ENCODE assay signal across 9 cellular contexts in genomic region chr3:48563382-48563918, GRCh38. TPM values are rescaled to one million over a fixed set of nuclear protein-coding genes. Genes with fewer than 3 reads are reported as not detected.
DNase-seq lines count a peak whose midpoint lies in the region; ATAC-seq, FAIRE-seq and TF ChIP-seq lines count a peak whose summit lies in the region.
"Had no signal": no experiment of that assay in that cellular context is flagged by ENCODE, and none has a peak within 500 bp of the region (broad histone marks: within the 10 kb centered on the region; RNA-seq: fewer than 3 reads in every experiment).

Gene UCN2 (minus strand): TSS chr3:48563781. CDS start chr3:48563124, 657 bp downstream.

- H4K20me1 ChIP-seq in PC-9 (ENCODE audit: insufficient read depth), result no peaks in the 10 kb centered on the region

- H3K4me2 ChIP-seq in PC-9, result peak within 1 kb of the TSS; percentile 16; the same call in 1 of the 2 replicates

- FAIRE-seq in H54 (lab: Jason Lieb, UNC), result no peak

- no peak within 1 kb of the TSS for H2AFZ ChIP-seq in PC-9

- H3F3A ChIP-seq in PC-9 (ENCODE audit: insufficient read depth, low read depth), result peaks cover 11% of the 10 kb centered on the region; the same call in 1 of the 2 replicates

- ATAC-seq in aorta (ENCODE audit: low FRiP score), result no peak

- CTCF ChIA-PET in PC-9 (lab: Charles Lee), result no interaction called here

- no peak for TF ChIP-seq EP300 in ovary (IDR thresholded peaks at IDR 0.05)

- no peaks in the 10 kb centered on the region for H3K9me3 Mint-ChIP-seq in progenitor cell of endocrine pancreas (ENCODE audit: low read depth)
- H3K9me3 Mint-ChIP-seq: T-helper 2 cell treated with Interferon-gamma antibody and Interleukin-4, amounts not matched to agents 5 μg/mL and 100 μg/mL, for 36 hours had no signal

- no peaks in the 10 kb centered on the region for H3K9me2 ChIP-seq in PC-9 (ENCODE audit: insufficient read depth)

- no peaks in the 10 kb centered on the region for H3K27me3 ChIP-seq in PC-9 (ENCODE audit: insufficient read depth, low read depth)
- H3K27me3 ChIP-seq in ectodermal cell (ENCODE audit: control insufficient read depth, insufficient read depth, low read length, poor library complexity, severe bottlenecking), result no peaks in the 10 kb centered on the region
- H3K27me3 ChIP-seq in ovary, result no peaks in the 10 kb centered on the region
- no peaks in the 10 kb centered on the region for H3K27me3 ChIP-seq in aorta (ENCODE audit: control insufficient read depth in 1 of 2, insufficient read depth in 2 of 2, low read length in 1 of 2)

- TF ChIP-seq POLR2A in H54 (IDR thresholded peaks at IDR 0.05; ENCODE audit: low read depth, low read length) (no peak), ovary (IDR thresholded peaks at IDR 0.05) (no peak)

- no peaks in the 10 kb centered on the region for H3K79me2 ChIP-seq in PC-9 (ENCODE audit: low read depth)

- no peak within 1 kb of the TSS for H3K4me3 Mint-ChIP-seq in progenitor cell of endocrine pancreas (ENCODE audit: low read depth)
- H3K4me3 Mint-ChIP-seq: T-helper 2 cell treated with Interferon-gamma antibody and Interleukin-4, amounts not matched to agents 5 μg/mL and 100 μg/mL, for 36 hours had no signal

- peaks cover 9% of the 10 kb centered on the region for H3K4me1 Mint-ChIP-seq in progenitor cell of endocrine pancreas (ENCODE audit: low read depth)

- intact Hi-C loops in PC-9 (cut with micrococcal nuclease; ENCODE audit: unreplicated experiment), result no loop called here
- intact Hi-C loops in ovary (cut with DNase I), result no loop called here
- intact Hi-C loops in aorta (cut with DNase I), result no loop called here

- no peaks in the 10 kb centered on the region for H3K36me3 Mint-ChIP-seq in progenitor cell of endocrine pancreas (ENCODE audit: insufficient read depth)

- H3K9me3 ChIP-seq in PC-9 (ENCODE audit: insufficient read depth, low read depth) (no peaks in the 10 kb centered on the region), ectodermal cell (ENCODE audit: control insufficient read depth, low read length) (no peaks in the 10 kb centered on the region), ovary (no peaks in the 10 kb centered on the region), aorta (ENCODE audit: control insufficient read depth, low read length) (no peaks in the 10 kb centered on the region)

- 64 to 67% methylated on average over 6 of the region's 6 CpGs for WGBS in ectodermal cell, 2 experiments
- WGBS in ovary, 3 donors, result 63 to 76% (median 69%) methylated on average over 6 of the region's 6 CpGs
- WGBS in aorta, 2 donors, result 76 to 77% methylated on average over 6 of the region's 6 CpGs

- H3K27ac ChIP-seq in PC-9 (no peak within 1 kb of the TSS), ectodermal cell (ENCODE audit: insufficient read depth, low read depth, low read length, poor library complexity, severe bottlenecking) (peak within 1 kb of the TSS; percentile 65), ovary (no peak within 1 kb of the TSS), aorta (ENCODE audit: low read depth in 1 of 2, low read length in 2 of 2) (no peak within 1 kb of the TSS)

- peak within 1 kb of the TSS; percentile 39 for H3K27ac Mint-ChIP-seq in progenitor cell of endocrine pancreas
- H3K27ac Mint-ChIP-seq: T-helper 2 cell treated with Interferon-gamma antibody and Interleukin-4, amounts not matched to agents 5 μg/mL and 100 μg/mL, for 36 hours had no signal

- POLR2A ChIA-PET in PC-9 (lab: Charles Lee; ENCODE audit: unreplicated experiment), result no interaction called here

- H3K4me1 ChIP-seq in PC-9 (replicated peaks; ENCODE audit: insufficient read depth) (peaks cover 13% of the 10 kb centered on the region), ectodermal cell (ENCODE audit: control insufficient read depth, insufficient read depth, low read length) (peaks cover 33% of the 10 kb centered on the region), ovary (ENCODE audit: insufficient read depth) (peaks cover 7% of the 10 kb centered on the region), aorta (ENCODE audit: control insufficient read depth in 1 of 2, insufficient read depth in 2 of 2, low read length in 2 of 2) (peaks cover 0 to 3% of the 10 kb centered on the region in 2 donors)

- no peaks in the 10 kb centered on the region for H3K36me3 ChIP-seq in PC-9 (ENCODE audit: low read depth)
- no peaks in the 10 kb centered on the region for H3K36me3 ChIP-seq in ectodermal cell (ENCODE audit: control insufficient read depth, insufficient read depth, low read length)
- H3K36me3 ChIP-seq in ovary, result no peaks in the 10 kb centered on the region
- H3K36me3 ChIP-seq in aorta (ENCODE audit: control insufficient read depth in 1 of 2, insufficient read depth in 2 of 2, low read length in 1 of 2), result no peaks in the 10 kb centered on the region

- H3K27me3 Mint-ChIP-seq in progenitor cell of endocrine pancreas, result peaks cover 3% of the 10 kb centered on the region

- TF ChIP-seq CTCF in PC-9 (conservative IDR thresholded peaks at IDR 0.05), result no peak
- no peak for TF ChIP-seq CTCF in progenitor cell of endocrine pancreas (IDR thresholded peaks at IDR 0.05; ENCODE audit: unreplicated experiment)
- TF ChIP-seq CTCF in ovary (IDR thresholded peaks at IDR 0.05), result no peak

- no TSS peak for BruUV-seq in PC-9 (replicated peaks; lab: Mats Ljungman, UMichigan)

- DNase-seq in H54 (ENCODE audit: insufficient read length, low spot score) (peak; percentile 52), PC-9 (no peak), progenitor cell of endocrine pancreas (ENCODE audit: low spot score, unreplicated experiment) (no peak), OCI-M1 (lab: John Stamatoyannopoulos, UW) (no peak), ovary (no peak), aorta (no peak)
- DNase-seq: MM.1S had no signal

- H3K4me3 ChIP-seq in PC-9 (no peak within 1 kb of the TSS), ectodermal cell (ENCODE audit: insufficient read depth, low read depth, low read length) (no peak within 1 kb of the TSS), ovary (no peak within 1 kb of the TSS), aorta (ENCODE audit: low read length in 2 of 2) (no peak within 1 kb of the TSS)

RNA-seq across cellular contexts. Expression of gene UCN2, which starts in this region (rescaled TPM):
- total RNA-seq in PC-9 (2021), result 2.8 and 4.2 TPM in 2 replicates
- 0.72 TPM for polyA plus RNA-seq in ectodermal cell (2013, experiment 1 of 4)
- 1.3 TPM for polyA plus RNA-seq in ectodermal cell (2013, experiment 2 of 4)
- polyA plus RNA-seq in ectodermal cell (2013, experiment 3 of 4), result 0.48 TPM
- 0.89 TPM for polyA plus RNA-seq in ectodermal cell (2013, experiment 4 of 4)
- total RNA-seq in progenitor cell of endocrine pancreas, result 1.2 and 1.4 TPM in 2 replicates
- total RNA-seq in ovary, result under 1 TPM in 3 of 7 donors, not detected in 4; 0.18 to 0.22 (median 0.20) TPM
- polyA plus RNA-seq in ovary, result under 1 TPM in 1 of 2 donors, not detected in 1; 0.18 TPM
- under 1 TPM in 1 of 2 donors, not detected in 1; 0.24 TPM for total RNA-seq in aorta
- polyA plus RNA-seq in aorta, result 1 to 10 TPM in 1 of 2 donors, not detected in 1; 6.8 TPM
